In genomic region chr9:114139061-114139460, GRCh38 we compare ENCODE assay signal across 31 cellular contexts. TPM values are rescaled to one million over a fixed set of nuclear protein-coding genes. Genes with fewer than 3 reads are reported as not detected.
"Had no signal": no experiment of that assay in that cellular context is flagged by ENCODE, and none has a peak within 500 bp of the region (broad histone marks: within the 10 kb centered on the region; RNA-seq: fewer than 3 reads in every experiment).

No MANE protein-coding gene starts in this region.

- H3K27me3 ChIP-seq: cardiac muscle cell, Peyer's patch had no signal

- H3K4me3 ChIP-seq: cardiac muscle cell, Peyer's patch, SJCRH30 had no signal

- H3K4me3 Mint-ChIP-seq: activated CD8-positive, alpha-beta T cell treated with anti-CD3 and anti-CD28 coated beads, Interleukin-2, amount 10 ng/mL, durations not matched to agents 7 days and 5 days; activated naive CD8-positive, alpha-beta T cell treated with anti-CD3 and anti-CD28 coated beads, Interleukin-2, amount 50 U/mL, for 24 hours; activated T-cell treated with anti-CD3 and anti-CD28 coated beads, Interleukin-2, amount 50 U/mL, for 24 hours; activated T-helper 1 cell treated with anti-CD3 and anti-CD28 coated beads, Interleukin-12 subunit alpha, Interleukin-12 subunit beta, Interleukin-2, Interleukin-4 antibody, amounts not matched to agents 30 ng/mL and 10 ng/mL and 1 ng/mL, durations not matched to agents 14 hours and 24 hours and 36 hours had no signal

- H3K27ac ChIP-seq: brain microvascular endothelial cell, cardiac muscle cell, KMS-11, Peyer's patch, RWPE1, SJCRH30, VCaP had no signal

- H3K36me3 ChIP-seq: brain microvascular endothelial cell, cardiac muscle cell, Peyer's patch, SJCRH30 had no signal

- ATAC-seq: activated CD4-positive, CD25-positive, alpha-beta regulatory T cell treated with anti-CD3 and anti-CD28 coated beads, Interleukin-2, amount 50 U/mL, for 24 hours; activated CD8-positive, alpha-beta T cell treated with anti-CD3 and anti-CD28 coated beads, Interleukin-2, amount 10 ng/mL, durations not matched to agents 7 days and 5 days; activated naive CD4-positive, alpha-beta T cell treated with anti-CD3 and anti-CD28 coated beads, Interleukin-2, amount 50 U/mL, for 72 hours; activated naive CD8-positive, alpha-beta T cell treated with anti-CD3 and anti-CD28 coated beads, Interleukin-2, amount 50 U/mL, for 24 hours had no signal

- H3K9me3 ChIP-seq: Peyer's patch, SJCRH30, SK-N-SH had no signal

- H3K9me3 Mint-ChIP-seq: activated naive CD4-positive, alpha-beta T cell treated with anti-CD3 and anti-CD28 coated beads, Interleukin-2, amount 50 U/mL, for 72 hours; activated naive CD8-positive, alpha-beta T cell treated with anti-CD3 and anti-CD28 coated beads, Interleukin-2, amount 50 U/mL, for 24 hours; activated T-cell treated with anti-CD3 and anti-CD28 coated beads, Interleukin-2, amount 50 U/mL, for 24 hours; activated T-helper 1 cell treated with anti-CD3 and anti-CD28 coated beads, Interleukin-12 subunit alpha, Interleukin-12 subunit beta, Interleukin-2, Interleukin-4 antibody, amounts not matched to agents 30 ng/mL and 10 ng/mL and 1 ng/mL, durations not matched to agents 14 hours and 24 hours and 36 hours had no signal

- H3K4me1 Mint-ChIP-seq: activated naive CD8-positive, alpha-beta T cell treated with anti-CD3 and anti-CD28 coated beads, Interleukin-2, amount 50 U/mL, for 24 hours had no signal

- DNase-seq: activated CD4-positive, alpha-beta T cell treated with anti-CD3 and anti-CD28 coated beads for 4 hours; activated CD4-positive, alpha-beta T cell treated with anti-CD3 and anti-CD28 coated beads, Interleukin-2, amount 50 U/mL, for 4 hours; activated CD8-positive, alpha-beta T cell treated with anti-CD3 and anti-CD28 coated beads, Interleukin-2, amount 10 ng/mL, durations not matched to agents 7 days and 5 days; activated effector memory CD4-positive, alpha-beta T cell treated with Interleukin-2 at 50 U/mL for 16 hours; activated naive CD4-positive, alpha-beta T cell; activated naive CD8-positive, alpha-beta T cell treated with anti-CD3 and anti-CD28 coated beads, Interleukin-2, amount 50 U/mL, for 24 hours; activated T-cell treated with anti-CD3 and anti-CD28 coated beads, Interleukin-2, amount 50 U/mL, for 24 hours; brain microvascular endothelial cell; cerebellar nuclear complex; NCI-H1092; NCI-H1417; NCI-H1930; NCI-H2171; NCI-H2227 treated with DMSO at 0.1 percent for 48 hours; NCI-H446 treated with DMSO at 0.1 percent for 48 hours; NCI-H524 treated with DMSO at 0.1 percent for 48 hours; NCI-H774; Peyer's patch; Right ventricle myocardium superior; SK-N-SH; T-helper 1 cell had no signal

- H3K36me3 Mint-ChIP-seq: activated naive CD4-positive, alpha-beta T cell treated with anti-CD3 and anti-CD28 coated beads, Interleukin-2, amount 50 U/mL, for 72 hours had no signal

- H3K27ac Mint-ChIP-seq: activated CD8-positive, alpha-beta T cell treated with anti-CD3 and anti-CD28 coated beads, Interleukin-2, amount 10 ng/mL, durations not matched to agents 7 days and 5 days; activated naive CD4-positive, alpha-beta T cell treated with anti-CD3 and anti-CD28 coated beads, Interleukin-2, amount 50 U/mL, for 72 hours; activated naive CD8-positive, alpha-beta T cell treated with anti-CD3 and anti-CD28 coated beads, Interleukin-2, amount 50 U/mL, for 24 hours; activated T-cell treated with anti-CD3 and anti-CD28 coated beads, Interleukin-2, amount 50 U/mL, for 24 hours; activated T-helper 1 cell treated with anti-CD3 and anti-CD28 coated beads, Interleukin-12 subunit alpha, Interleukin-12 subunit beta, Interleukin-2, Interleukin-4 antibody, amounts not matched to agents 30 ng/mL and 10 ng/mL and 1 ng/mL, durations not matched to agents 14 hours and 24 hours and 36 hours had no signal

RNA-seq across cellular contexts. Expression of gene KIF12, which starts 40.0 kb away (rescaled TPM):
- total RNA-seq: activated CD8-positive, alpha-beta T cell treated with anti-CD3 and anti-CD28 coated beads, Interleukin-2, amount 10 ng/mL, durations not matched to agents 7 days and 5 days; activated naive CD4-positive, alpha-beta T cell treated with anti-CD3 and anti-CD28 coated beads, Interleukin-2, amount 50 U/mL, for 72 hours; activated T-helper 1 cell treated with anti-CD3 and anti-CD28 coated beads, Interleukin-12 subunit alpha, Interleukin-12 subunit beta, Interleukin-2, Interleukin-4 antibody, amounts not matched to agents 30 ng/mL and 10 ng/mL and 1 ng/mL, durations not matched to agents 14 hours and 24 hours and 36 hours; MCF 10A; Right ventricle myocardium superior; SJCRH30; T-helper 2 cell treated with Interferon-gamma antibody and Interleukin-4, amounts not matched to agents 100 ng/mL and 5 ng/mL, for 36 hours had no signal
